Comparison of ENCODE assay signal across 8 cellular contexts in the genomic region with DNA sequence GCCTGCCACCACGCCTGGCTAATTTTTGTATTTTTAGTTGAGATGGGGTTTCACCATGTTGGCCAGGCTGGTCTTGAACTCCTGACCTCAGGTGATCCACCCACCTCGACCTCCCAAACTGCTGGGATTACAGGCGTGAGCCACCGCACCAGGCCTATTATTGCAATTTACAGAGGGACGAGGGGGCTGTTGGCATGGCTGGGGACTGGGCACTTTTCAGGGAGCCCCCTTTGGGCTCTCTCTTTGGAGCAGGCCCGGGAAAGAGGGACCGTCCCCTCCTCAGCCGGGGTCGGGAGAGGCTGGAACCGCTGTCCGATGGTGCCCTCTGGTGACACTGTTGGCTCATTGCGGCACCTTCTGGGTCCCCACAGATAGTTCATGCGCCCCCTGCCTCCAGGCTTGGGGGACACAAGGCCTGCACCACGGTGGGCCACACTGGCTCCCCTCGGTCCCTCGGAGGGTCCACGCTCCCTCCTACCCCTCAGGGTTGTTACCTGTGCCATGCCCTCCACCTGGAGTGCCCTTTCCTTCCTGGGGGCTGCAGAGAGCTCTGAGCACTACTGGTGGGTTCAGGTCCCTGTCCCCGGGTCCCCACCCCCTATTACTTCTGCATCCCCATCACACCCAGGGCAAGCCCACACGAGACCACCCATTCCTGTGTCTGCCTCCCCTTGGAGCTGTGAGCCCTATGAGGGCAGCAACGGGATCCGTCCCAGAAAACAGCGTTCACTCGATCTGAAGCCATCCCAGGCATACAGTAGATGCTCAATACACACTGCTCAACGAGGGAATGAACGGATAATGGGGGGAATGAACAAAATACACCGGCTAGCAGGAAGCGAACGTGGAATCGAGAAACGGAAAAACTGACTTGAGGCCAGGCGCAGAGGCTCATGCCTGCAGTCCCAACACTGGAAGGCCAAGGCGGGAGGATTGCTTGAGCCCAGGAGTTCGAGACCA. TPM values are rescaled to one million over a fixed set of nuclear protein-coding genes. Genes with fewer than 3 reads are reported as not detected.
DNase-seq lines count a peak whose midpoint lies in the region; ATAC-seq lines count a peak whose summit lies in the region.

No MANE protein-coding gene starts in this region.

- H3K9me3 ChIP-seq in T-helper 17 cell (ENCODE audit: control insufficient read depth, low read length, poor library complexity, severe bottlenecking): no peaks in the 10 kb centered on the region

- peak; percentile 56 for DNase-seq in EL
- peak; percentile 52 to 64 for DNase-seq in Kasumi-1 (lab: John Stamatoyannopoulos, UW)
- DNase-seq in T-helper 17 cell: peak; percentile 38 to 51 (median 43)
- peak; percentile 80 for DNase-seq in activated naive CD8-positive, alpha-beta T cell treated with anti-CD3 and anti-CD28 coated beads, Interleukin-2, amount 50 U/mL, for 24 hours
- DNase-seq in hypothalamus (lab: John Stamatoyannopoulos, UW): peak in 29 of 51 donors; percentile 3 to 67 (median 28)
- DNase-seq in stimulated activated CD4-positive, alpha-beta T cell treated with anti-CD3 and anti-CD28 coated beads, Interleukin-2, amount 100 ng/mL, for 24 hours: peak; percentile 73 to 75

- ATAC-seq in T-helper 17 cell: peak; percentile 91
- ATAC-seq in activated naive CD8-positive, alpha-beta T cell treated with anti-CD3 and anti-CD28 coated beads, Interleukin-2, amount 50 U/mL, for 24 hours: peak; percentile 80
- ATAC-seq in HG03571 (IDR thresholded peaks at IDR 0.05; ENCODE audit: unreplicated experiment): no peak
- no peak for ATAC-seq in HG03439 (IDR thresholded peaks at IDR 0.05; ENCODE audit: unreplicated experiment)

- H3K4me3 Mint-ChIP-seq in T-helper 17 cell: no peak overlapping the region
- no peak overlapping the region for H3K4me3 Mint-ChIP-seq in activated naive CD8-positive, alpha-beta T cell treated with anti-CD3 and anti-CD28 coated beads, Interleukin-2, amount 50 U/mL, for 24 hours

- H3K9me3 Mint-ChIP-seq in activated naive CD8-positive, alpha-beta T cell treated with anti-CD3 and anti-CD28 coated beads, Interleukin-2, amount 50 U/mL, for 24 hours: no peaks in the 10 kb centered on the region

- H3K27me3 Mint-ChIP-seq in T-helper 17 cell: no peaks in the 10 kb centered on the region
- no peaks in the 10 kb centered on the region for H3K27me3 Mint-ChIP-seq in activated naive CD8-positive, alpha-beta T cell treated with anti-CD3 and anti-CD28 coated beads, Interleukin-2, amount 50 U/mL, for 24 hours

- H3K36me3 Mint-ChIP-seq in T-helper 17 cell (ENCODE audit: low read depth): no peaks in the 10 kb centered on the region
- H3K36me3 Mint-ChIP-seq in activated naive CD8-positive, alpha-beta T cell treated with anti-CD3 and anti-CD28 coated beads, Interleukin-2, amount 50 U/mL, for 24 hours (ENCODE audit: low read depth): peaks cover 2% of the 10 kb centered on the region

- peaks cover 2% of the 10 kb centered on the region for H3K4me1 Mint-ChIP-seq in T-helper 17 cell
- no peaks in the 10 kb centered on the region for H3K4me1 Mint-ChIP-seq in activated naive CD8-positive, alpha-beta T cell treated with anti-CD3 and anti-CD28 coated beads, Interleukin-2, amount 50 U/mL, for 24 hours

- H3K27ac Mint-ChIP-seq in T-helper 17 cell: peak overlapping the region; percentile 29
- H3K27ac Mint-ChIP-seq in activated naive CD8-positive, alpha-beta T cell treated with anti-CD3 and anti-CD28 coated beads, Interleukin-2, amount 50 U/mL, for 24 hours: no peak overlapping the region

RNA-seq across cellular contexts. Expression of a gene that starts 12.5 kb away (rescaled TPM):
- 10 to 100 TPM in 1 of 2 donors, 1 to 10 TPM in 1; 9.9 to 13.4 TPM for total RNA-seq in T-helper 17 cell

RNA-seq across cellular contexts. Expression of a gene that starts 27.5 kb away (rescaled TPM):
- 10 to 100 TPM; 23.4 to 29.1 TPM for total RNA-seq in T-helper 17 cell

Comparison
In these comparisons a context has a peak if more than half of its experiments do, and no peak if none do; other contexts are left out.
1. DNase-seq: peak in every context shown above with its lines; median percentile 80 in activated naive CD8-positive, alpha-beta T cell treated with anti-CD3 and anti-CD28 coated beads, Interleukin-2, amount 50 U/mL, for 24 hours; 74 in stimulated activated CD4-positive, alpha-beta T cell treated with anti-CD3 and anti-CD28 coated beads, Interleukin-2, amount 100 ng/mL, for 24 hours; 58 in Kasumi-1; 56 in EL; 43 in T-helper 17 cell; 28 in hypothalamus.
2. ATAC-seq: peak in T-helper 17 cell (single experiment) and activated naive CD8-positive, alpha-beta T cell treated with anti-CD3 and anti-CD28 coated beads, Interleukin-2, amount 50 U/mL, for 24 hours (single experiment); none in HG03571 (single experiment) and HG03439 (single experiment).